ENCODE assay signal across 8 cellular contexts in the genomic region with DNA sequence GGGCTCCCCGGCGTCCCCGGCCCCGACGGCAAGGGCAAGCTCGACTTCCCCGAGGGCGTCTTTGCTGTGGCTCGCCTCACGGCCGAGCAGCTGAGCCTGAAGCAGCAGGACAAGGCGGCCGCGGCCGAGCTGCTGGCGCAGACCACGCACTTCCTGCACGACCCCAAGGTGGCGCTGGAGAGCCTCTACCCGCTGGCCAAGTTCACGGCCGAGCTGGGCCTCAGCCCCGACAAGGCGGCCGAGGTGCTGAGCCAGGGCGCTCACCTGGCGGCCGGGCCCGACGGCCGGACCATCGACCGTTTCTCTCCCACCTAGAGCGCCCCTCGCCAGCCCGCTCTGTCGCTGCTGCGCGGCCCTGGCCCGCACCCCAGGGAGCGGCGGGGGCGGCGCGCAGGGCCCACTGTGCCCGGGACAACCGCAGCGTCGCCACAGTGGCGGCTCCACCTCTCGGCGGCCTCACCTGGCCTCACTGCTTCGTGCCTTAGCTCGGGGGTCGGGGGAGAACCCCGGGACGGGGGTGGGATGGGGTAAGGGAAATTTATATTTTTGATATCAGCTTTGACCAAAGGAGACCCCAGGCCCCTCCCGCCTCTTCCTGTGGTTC. TPM values are rescaled to one million over a fixed set of nuclear protein-coding genes. Genes with fewer than 3 reads are reported as not detected.
DNase-seq lines count a peak whose midpoint lies in the region; ATAC-seq and TF ChIP-seq lines count a peak whose summit lies in the region.

No MANE protein-coding gene starts in this region.

- no peak for ATAC-seq in HG03469 (IDR thresholded peaks at IDR 0.05; ENCODE audit: unreplicated experiment)
- no peak for ATAC-seq in GM21576 (IDR thresholded peaks at IDR 0.05; ENCODE audit: unreplicated experiment)

- no peak overlapping the region for H3K4me3 ChIP-seq in cardiac muscle cell

- H3K9me3 ChIP-seq in cardiac muscle cell (ENCODE audit: low read depth) = no peaks in the 10 kb centered on the region

- no peak overlapping the region for H3K27ac ChIP-seq in cardiac muscle cell

- peak; percentile 68 for TF ChIP-seq CTCF in cardiac muscle cell (IDR thresholded peaks at IDR 0.05; ENCODE audit: low read depth, low read length)

- peak; percentile 11 for DNase-seq in DMS53 treated with DMSO at 0.1 percent for 48 hours (lab: John Stamatoyannopoulos, UW; ENCODE audit: unreplicated experiment)
- DNase-seq in MV-4-11 (lab: John Stamatoyannopoulos, UW) = peak; percentile 39
- peak; percentile 16 to 47 (median 32) for DNase-seq in activated naive CD4-positive, alpha-beta T cell (lab: John Stamatoyannopoulos, UW)
- DNase-seq in cardiac muscle cell (ENCODE audit: low read depth in 1 of 2, low spot score in 1 of 2) = peak; percentile 55 to 93
- peak; percentile 52 for DNase-seq in retina
- no peak for DNase-seq in NCI-H187 (lab: John Stamatoyannopoulos, UW)

- peaks cover 18% of the 10 kb centered on the region for H3K4me1 ChIP-seq in cardiac muscle cell (ENCODE audit: low read depth)

- H3K36me3 ChIP-seq in cardiac muscle cell = no peaks in the 10 kb centered on the region

- H3K27me3 ChIP-seq in cardiac muscle cell = peaks cover 84% of the 10 kb centered on the region

RNA-seq across cellular contexts. Expression of a gene that starts 3.7 kb away (rescaled TPM):
- 2.6 and 3.7 TPM in 2 replicates for total RNA-seq in cardiac muscle cell
- 0.88 and 2.7 TPM in 2 replicates for polyA plus RNA-seq in cardiac muscle cell

RNA-seq across cellular contexts. Expression of a gene that starts 16.8 kb away (rescaled TPM):
- total RNA-seq in cardiac muscle cell = 36.8 and 48.4 TPM in 2 replicates
- 40.6 and 50.1 TPM in 2 replicates for polyA plus RNA-seq in cardiac muscle cell

RNA-seq across cellular contexts. Expression of a gene that starts 28.7 kb away (rescaled TPM):
- 43.2 and 88.6 TPM in 2 replicates for total RNA-seq in cardiac muscle cell
- 59.5 and 94.5 TPM in 2 replicates for polyA plus RNA-seq in cardiac muscle cell

RNA-seq across cellular contexts. Expression of a gene that starts 33.5 kb away (rescaled TPM):
- total RNA-seq in cardiac muscle cell = 34.3 and 45.4 TPM in 2 replicates
- polyA plus RNA-seq in cardiac muscle cell = 32.2 and 46.2 TPM in 2 replicates

Comparison
In these comparisons a context has a peak if more than half of its experiments do, and no peak if none do; other contexts are left out.
1. DNase-seq: peak in DMS53 treated with DMSO at 0.1 percent for 48 hours (single experiment), MV-4-11 (single experiment), activated naive CD4-positive, alpha-beta T cell (4 of 4), cardiac muscle cell (2 of 2) and retina (single experiment); none in NCI-H187 (0 of 2).